In the genomic region with DNA sequence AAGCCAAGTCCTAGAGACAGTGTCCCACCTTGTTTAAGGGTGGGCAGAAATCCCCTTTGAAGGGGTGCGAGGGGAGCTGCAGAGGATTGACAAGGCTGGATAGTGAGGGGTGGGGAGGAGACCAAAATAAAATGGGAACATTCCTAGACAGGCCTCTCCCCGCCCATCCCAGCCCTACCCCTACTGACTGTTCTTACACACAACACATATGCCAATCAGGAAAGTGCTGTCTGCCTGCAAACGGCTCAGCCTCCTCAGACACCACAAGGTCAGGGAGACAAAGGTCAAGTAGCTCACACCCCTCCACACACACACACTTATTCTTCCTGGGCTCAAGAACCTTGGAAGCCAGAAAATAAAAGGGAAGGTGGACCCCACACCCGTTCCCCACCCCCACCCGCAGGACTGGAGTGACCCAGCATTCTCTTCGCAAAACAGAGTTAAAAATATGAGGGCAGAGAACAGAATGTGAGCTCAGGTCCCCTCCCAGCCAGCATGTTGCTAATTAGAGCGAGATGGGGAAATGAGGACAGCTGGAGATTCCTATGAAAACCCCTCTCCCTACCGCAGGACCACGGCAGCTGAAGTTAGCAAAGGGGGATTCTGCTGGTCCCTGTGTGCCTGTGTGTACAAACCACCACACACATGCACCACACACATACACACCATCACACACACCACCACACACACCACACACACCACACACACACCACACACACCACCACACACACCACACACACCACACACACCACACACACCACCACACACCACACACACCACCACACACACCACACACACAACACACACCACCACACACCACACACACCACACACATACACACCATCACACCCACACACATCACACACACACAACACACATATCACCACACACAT, we compare ENCODE assay signal across 11 cellular contexts.
DNase-seq lines count a peak whose midpoint lies in the region; ATAC-seq and TF ChIP-seq lines count a peak whose summit lies in the region.
"Had no signal": no experiment of that assay in that cellular context is flagged by ENCODE, and none has a peak within 500 bp of the region (broad histone marks: within the 10 kb centered on the region; RNA-seq: fewer than 3 reads in every experiment).

No MANE protein-coding gene starts in this region.

- H3K4me1 ChIP-seq in heart right ventricle: peaks cover 9 to 89% (median 50%) of the 10 kb centered on the region in 9 donors
- peaks cover 0 to 88% (median 79%) of the 10 kb centered on the region in 4 donors for H3K4me1 ChIP-seq in sigmoid colon
- H3K4me1 ChIP-seq: body of pancreas, HAP-1 had no signal

- H3K4me3 Mint-ChIP-seq in HFFc6 (no peak overlapping the region), WTC11 (no peak overlapping the region)

- peak overlapping the region; percentile 20; the same call in 1 of the 2 replicates for H3K27ac Mint-ChIP-seq in HFFc6
- no peak overlapping the region for H3K27ac Mint-ChIP-seq in WTC11

- H3K4me1 Mint-ChIP-seq in HFFc6 (ENCODE audit: low read depth): peaks cover 6% of the 10 kb centered on the region
- peaks cover 3% of the 10 kb centered on the region for H3K4me1 Mint-ChIP-seq in WTC11

- CTCF ChIA-PET in WTC11 (lab: Charles Lee): interaction anchor here (0.5 to 2.7 kb wide), 9 partner anchors 11 to 1429 kb away, joined by 3 to 16 read pairs (median 3); no protein-coding TSS in a partner anchor

- 35 to 46% methylated on average over 9 of the region's 9 CpGs for WGBS in heart right ventricle, 2 donors
- 41 to 69% methylated on average over 9 of the region's 9 CpGs for WGBS in sigmoid colon, 2 donors

- no peak for TF ChIP-seq EP300 in sigmoid colon (IDR thresholded peaks at IDR 0.05)

- no peak for DNase-seq in HFFc6
- DNase-seq in WTC11 (ENCODE audit: low spot score): no peak
- no peak for DNase-seq in heart right ventricle
- DNase-seq in sigmoid colon: peak; percentile 62
- no peak for DNase-seq in GF-D8 (lab: John Stamatoyannopoulos, UW)
- no peak for DNase-seq in NCI-H1048 (lab: John Stamatoyannopoulos, UW)
- DNase-seq in stimulated activated CD4-positive, alpha-beta T cell treated with anti-CD3 and anti-CD28 coated beads, Interleukin-15, amount 100 ng/mL, for 24 hours: no peak
- DNase-seq: NCI-H187 treated with DMSO at 0.1 percent for 48 hours had no signal

- H3K36me3 Mint-ChIP-seq in HFFc6 (ENCODE audit: low read depth) (peaks cover 32% of the 10 kb centered on the region), WTC11 (peaks cover 8% of the 10 kb centered on the region)

- ATAC-seq in WTC11: peak; percentile 47
- peak in 6 of 8 donors; percentile 25 to 66 (median 34) for ATAC-seq in heart right ventricle
- no peak for ATAC-seq in HG02840 (IDR thresholded peaks at IDR 0.05; ENCODE audit: low FRiP score, unreplicated experiment)
- ATAC-seq: body of pancreas had no signal

- no peak overlapping the region for H3K4me3 ChIP-seq in heart right ventricle
- no peak overlapping the region for H3K4me3 ChIP-seq in sigmoid colon
- H3K4me3 ChIP-seq: body of pancreas, HAP-1 had no signal

- peak overlapping the region in 9 of 10 donors; percentile 5 to 68 (median 51) for H3K27ac ChIP-seq in heart right ventricle
- peak overlapping the region; percentile 70 to 80 (median 76) for H3K27ac ChIP-seq in sigmoid colon
- H3K27ac ChIP-seq: body of pancreas had no signal

- H3K27me3 Mint-ChIP-seq in HFFc6 (ENCODE audit: insufficient read depth) (peaks cover 11% of the 10 kb centered on the region), WTC11 (ENCODE audit: low read depth) (no peaks in the 10 kb centered on the region)

- TF ChIP-seq POLR2A in sigmoid colon (IDR thresholded peaks at IDR 0.05): no peak

- H3K27me3 ChIP-seq in heart right ventricle: no peaks in the 10 kb centered on the region
- no peaks in the 10 kb centered on the region for H3K27me3 ChIP-seq in sigmoid colon
- H3K27me3 ChIP-seq: body of pancreas had no signal

- TF ChIP-seq CTCF in HFFc6 (IDR thresholded peaks at IDR 0.05) (no peak), WTC11 (IDR thresholded peaks at IDR 0.05) (no peak), heart right ventricle (IDR thresholded peaks at IDR 0.05) (no peak), sigmoid colon (IDR thresholded peaks at IDR 0.05) (no peak)

- intact Hi-C loops in heart right ventricle (cut with DNase I): loop anchor here in 5 of 10 donors (5.0 to 10.0 kb wide), 5 partner anchors 32 to 72 kb away; no protein-coding TSS in a partner anchor
- intact Hi-C loops in sigmoid colon (cut with DNase I): no loop called here

- H3K36me3 ChIP-seq in heart right ventricle (peaks cover 9 to 92% (median 62%) of the 10 kb centered on the region in 9 donors), sigmoid colon (peaks cover 35 to 92% (median 84%) of the 10 kb centered on the region in 4 donors)
- H3K36me3 ChIP-seq: HAP-1 had no signal

- POLR2A ChIA-PET in WTC11 (lab: Charles Lee): interaction anchor here (0.6 kb wide), 2 partner anchors 111 to 115 kb away, joined by 3 to 5 read pairs; no protein-coding TSS in a partner anchor

- H3K9me3 ChIP-seq in heart right ventricle: no peaks in the 10 kb centered on the region
- H3K9me3 ChIP-seq in sigmoid colon: no peaks in the 10 kb centered on the region
- H3K9me3 ChIP-seq: body of pancreas, HAP-1 had no signal

- H3K9me3 Mint-ChIP-seq in HFFc6 (no peaks in the 10 kb centered on the region), WTC11 (peaks cover 14% of the 10 kb centered on the region)

TF ChIP-seq in WTC11, 78 proteins besides CTCF, POLR2A, EP300 and RAD21:
- TF ChIP-seq ZNF317 (CRISPR knock-in tag; IDR thresholded peaks at IDR 0.05; ENCODE audit: borderline replicate concordance, low read depth) (no peak), ESRRA (CRISPR knock-in tag; IDR thresholded peaks at IDR 0.05; ENCODE audit: borderline replicate concordance) (0 out of 2 replicates have a peak, but pooled peaks have one; percentile 3)
